In the genomic region with DNA sequence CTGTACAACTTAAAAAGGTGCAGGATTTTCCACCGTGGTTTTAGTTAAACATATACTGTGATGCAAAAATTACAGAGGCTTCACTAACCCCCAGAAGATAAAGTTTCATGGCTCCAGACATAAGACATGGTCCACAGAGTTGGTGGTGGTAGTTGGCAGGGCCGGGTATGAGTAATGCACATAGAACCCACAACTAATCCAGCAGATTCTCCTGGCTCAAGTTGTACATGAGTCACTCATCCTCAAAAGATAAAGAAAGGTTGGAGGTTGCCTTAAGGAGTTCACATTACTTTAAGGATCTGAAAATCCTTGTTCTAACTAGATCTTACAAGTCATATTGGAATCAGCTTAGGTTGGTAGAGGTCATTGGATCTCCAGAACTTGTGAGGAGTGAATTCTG, we compare ENCODE assay signal across 13 cellular contexts.
A peak's percentile ranks its signal among the peaks of the same experiment; 100 is the strongest.
DNase-seq lines count a peak whose midpoint lies in the region; ATAC-seq and TF ChIP-seq lines count a peak whose summit lies in the region.
"Had no signal": no experiment of that assay in that cellular context is flagged by ENCODE, and none has a peak within 500 bp of the region (broad histone marks: within the 10 kb centered on the region; RNA-seq: fewer than 3 reads in every experiment).

No MANE protein-coding gene starts in this region.

- no peaks in the 10 kb centered on the region for H3K79me2 ChIP-seq in MM.1S (ENCODE audit: low read length)

- peak; percentile 28 for ATAC-seq in sciatic nerve
- ATAC-seq in activated T-cell treated with anti-CD3 and anti-CD28 coated beads, Interleukin-2, amount 50 U/mL, for 72 hours (replicated peaks in 1 of 2) = no peak
- ATAC-seq: T-helper 17 cell had no signal

- no peaks in the 10 kb centered on the region for H4K20me1 ChIP-seq in MM.1S (ENCODE audit: insufficient read depth, low read length)

- no peaks in the 10 kb centered on the region for H3K36me3 Mint-ChIP-seq in activated T-cell treated with anti-CD3 and anti-CD28 coated beads, Interleukin-2, amount 50 U/mL, for 72 hours (ENCODE audit: insufficient read depth in 2 of 2)
- H3K36me3 Mint-ChIP-seq in activated naive CD4-positive, alpha-beta T cell treated with anti-CD3 and anti-CD28 coated beads for 36 hours (ENCODE audit: low read depth) = no peaks in the 10 kb centered on the region

- H2AFZ ChIP-seq in MM.1S (ENCODE audit: low read length) = no peak overlapping the region

- no peak for TF ChIP-seq CTCF in MM.1S (IDR thresholded peaks at IDR 0.05; ENCODE audit: low read length)

- no peak overlapping the region for H3K4me2 ChIP-seq in MM.1S (ENCODE audit: low read depth, low read length)

- no peaks in the 10 kb centered on the region for H3K4me1 Mint-ChIP-seq in activated T-cell treated with anti-CD3 and anti-CD28 coated beads, Interleukin-2, amount 50 U/mL, for 72 hours (ENCODE audit: low read depth)
- H3K4me1 Mint-ChIP-seq in activated naive CD4-positive, alpha-beta T cell treated with anti-CD3 and anti-CD28 coated beads for 36 hours (ENCODE audit: low read depth) = no peaks in the 10 kb centered on the region
- H3K4me1 Mint-ChIP-seq: T-helper 17 cell had no signal

- H3F3A ChIP-seq in MM.1S (ENCODE audit: insufficient read depth, low read length) = no peaks in the 10 kb centered on the region

- H3K9me3 ChIP-seq in MM.1S (replicated peaks; ENCODE audit: insufficient read depth, low read length) = no peaks in the 10 kb centered on the region; the same call in 1 of the 2 replicates

- H3K27ac Mint-ChIP-seq in activated T-cell treated with anti-CD3 and anti-CD28 coated beads, Interleukin-2, amount 50 U/mL, for 72 hours = no peak overlapping the region
- H3K27ac Mint-ChIP-seq in activated naive CD4-positive, alpha-beta T cell treated with anti-CD3 and anti-CD28 coated beads for 36 hours = no peak overlapping the region
- H3K27ac Mint-ChIP-seq: T-helper 17 cell had no signal

- H3K27me3 Mint-ChIP-seq in activated T-cell treated with anti-CD3 and anti-CD28 coated beads, Interleukin-2, amount 50 U/mL, for 72 hours (ENCODE audit: low read depth) = no peaks in the 10 kb centered on the region
- no peaks in the 10 kb centered on the region for H3K27me3 Mint-ChIP-seq in activated naive CD4-positive, alpha-beta T cell treated with anti-CD3 and anti-CD28 coated beads for 36 hours (ENCODE audit: low read depth)
- H3K27me3 Mint-ChIP-seq: T-helper 17 cell had no signal

- no peak overlapping the region for H3K4me3 Mint-ChIP-seq in activated T-cell treated with anti-CD3 and anti-CD28 coated beads, Interleukin-2, amount 50 U/mL, for 72 hours
- no peak overlapping the region for H3K4me3 Mint-ChIP-seq in activated naive CD4-positive, alpha-beta T cell treated with anti-CD3 and anti-CD28 coated beads for 36 hours
- H3K4me3 Mint-ChIP-seq: T-helper 17 cell had no signal

- intact Hi-C loops in sciatic nerve (cut with DNase I) = no loop called here
- intact Hi-C loops in activated naive CD4-positive, alpha-beta T cell treated with anti-CD3 and anti-CD28 coated beads for 36 hours (cut with micrococcal nuclease) = no loop called here

- no peak overlapping the region for H3K4me3 ChIP-seq in MM.1S (ENCODE audit: low read length)

- H3K27ac ChIP-seq in MM.1S (ENCODE audit: low read length) = no peak overlapping the region

- no peaks in the 10 kb centered on the region for H3K27me3 ChIP-seq in MM.1S (replicated peaks; ENCODE audit: insufficient read depth, low read length)

- DNase-seq in ELR (ENCODE audit: low read depth) (peak; percentile 96), RPMI7951 (ENCODE audit: low read depth) (peak; percentile 96), fibroblast of gingiva (ENCODE audit: low read depth) (peak; percentile 69), sciatic nerve (ENCODE audit: low spot score) (no peak), middle frontal gyrus (ENCODE audit: extremely low spot score, low spot score) (no peak), MM.1S (no peak)
- no peak for DNase-seq in activated T-cell treated with anti-CD3 and anti-CD28 coated beads, Interleukin-2, amount 50 U/mL, for 72 hours
- DNase-seq in activated naive CD4-positive, alpha-beta T cell treated with anti-CD3 and anti-CD28 coated beads for 36 hours = no peak
- DNase-seq: caudate nucleus, DMS153, NCI-H1092 treated with DMSO at 0.1 percent for 48 hours, NCI-H748 treated with DMSO at 0.1 percent for 48 hours, T-helper 17 cell had no signal

- no peaks in the 10 kb centered on the region for H3K4me1 ChIP-seq in MM.1S (ENCODE audit: low read length)

- no peak overlapping the region for H3K9ac ChIP-seq in MM.1S (ENCODE audit: low read length)

- H3K9me3 Mint-ChIP-seq in activated T-cell treated with anti-CD3 and anti-CD28 coated beads, Interleukin-2, amount 50 U/mL, for 72 hours = peaks cover 0 to 2% of the 10 kb centered on the region in 2 donors
- no peaks in the 10 kb centered on the region for H3K9me3 Mint-ChIP-seq in activated naive CD4-positive, alpha-beta T cell treated with anti-CD3 and anti-CD28 coated beads for 36 hours

- CTCF ChIA-PET in activated naive CD4-positive, alpha-beta T cell treated with anti-CD3 and anti-CD28 coated beads for 36 hours (lab: Charles Lee) = interaction anchor here (0.8 kb wide), 1 partner anchor 154 kb away, joined by 3 read pairs; no protein-coding TSS in a partner anchor

- no peaks in the 10 kb centered on the region for H3K36me3 ChIP-seq in MM.1S (replicated peaks; ENCODE audit: insufficient read depth, low read length)

- no peaks in the 10 kb centered on the region for H3K9me2 ChIP-seq in MM.1S (replicated peaks; ENCODE audit: insufficient read depth, low read length)

Comparison
In these comparisons a context has a peak if more than half of its experiments do, and no peak if none do; other contexts are left out.
1. DNase-seq: peak in ELR (single experiment), RPMI7951 (single experiment) and fibroblast of gingiva (single experiment); none in sciatic nerve (single experiment), activated T-cell treated with anti-CD3 and anti-CD28 coated beads, Interleukin-2, amount 50 U/mL, for 72 hours (0 of 2), activated naive CD4-positive, alpha-beta T cell treated with anti-CD3 and anti-CD28 coated beads for 36 hours (single experiment), middle frontal gyrus (single experiment) and MM.1S (single experiment).